ENCODE assay signal across 4 cellular contexts in the genomic region with DNA sequence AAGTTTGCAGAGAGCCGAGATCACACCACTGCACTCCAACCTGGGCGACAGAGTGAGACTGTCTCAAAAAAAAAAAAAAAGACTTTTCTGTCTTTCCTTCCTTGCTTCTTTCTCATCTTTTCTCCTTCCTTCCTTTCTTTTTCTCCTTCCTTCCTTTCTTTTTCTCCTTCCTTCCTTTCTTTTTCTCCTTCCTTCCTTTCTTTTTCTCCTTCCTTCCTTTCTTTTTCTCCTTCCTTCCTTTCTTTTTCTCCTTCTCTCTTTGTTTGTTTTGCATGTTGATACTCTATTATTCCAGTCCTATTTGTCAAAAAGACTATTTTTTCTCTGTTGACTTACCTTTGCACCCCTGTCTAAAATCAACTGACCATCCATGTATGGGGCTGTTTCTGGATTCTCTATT. TPM values are rescaled to one million over a fixed set of nuclear protein-coding genes. Genes with fewer than 3 reads are reported as not detected.
"Had no signal": no experiment of that assay in that cellular context is flagged by ENCODE, and none has a peak within 500 bp of the region (broad histone marks: within the 10 kb centered on the region; RNA-seq: fewer than 3 reads in every experiment).

No MANE protein-coding gene starts in this region.

RNA-seq across cellular contexts. Expression of gene MYO7B, which starts 36.9 kb away (rescaled TPM):
- total RNA-seq: mammary epithelial cell, myocyte had no signal
- polyA plus RNA-seq: keratinocyte; mammary epithelial cell; naive thymus-derived CD4-positive, alpha-beta T cell had no signal
